ENCODE assay signal across 19 cellular contexts in genomic region chr18:33669589-33669988, GRCh38.
"Had no signal": no experiment of that assay in that cellular context is flagged by ENCODE, and none has a peak within 500 bp of the region (broad histone marks: within the 10 kb centered on the region; RNA-seq: fewer than 3 reads in every experiment).

No MANE protein-coding gene starts in this region.

- H3K4me3 ChIP-seq: colonic mucosa, esophagus muscularis mucosa, gastroesophageal sphincter, heart left ventricle, hepatocyte, left lung, lower lobe of right lung had no signal

- DNase-seq: colonic mucosa; cortex of kidney; effector CD8-positive, alpha-beta T cell; effector memory CD8-positive, alpha-beta T cell; endodermal cell; foreskin keratinocyte; heart left ventricle; left cardiac atrium; left lung; left ventricle myocardium superior; lower lobe of right lung; mesendoderm; midbrain; naive thymus-derived CD4-positive, alpha-beta T cell had no signal

- H3K4me1 ChIP-seq: colonic mucosa, esophagus muscularis mucosa, foreskin keratinocyte, gastroesophageal sphincter, heart left ventricle, left lung, lower lobe of right lung had no signal

- ATAC-seq: effector memory CD8-positive, alpha-beta T cell; foreskin keratinocyte; gastroesophageal sphincter; heart left ventricle; left cardiac atrium; left lung; left ventricle myocardium superior; lower lobe of right lung; naive thymus-derived CD4-positive, alpha-beta T cell had no signal

- FAIRE-seq: endometrium, keratinocyte had no signal

- H3K79me2 ChIP-seq: hepatocyte had no signal

- H3K36me3 ChIP-seq: colonic mucosa, esophagus muscularis mucosa, gastroesophageal sphincter, left lung, lower lobe of right lung had no signal

- H3K27me3 ChIP-seq: colonic mucosa, esophagus muscularis mucosa, foreskin keratinocyte, gastroesophageal sphincter, heart left ventricle, hepatocyte, left lung had no signal

- H3K9me3 ChIP-seq: colonic mucosa, esophagus muscularis mucosa, gastroesophageal sphincter, heart left ventricle, left lung, lower lobe of right lung had no signal

- H3K27ac ChIP-seq: colonic mucosa, esophagus muscularis mucosa, foreskin keratinocyte, gastroesophageal sphincter, heart left ventricle, hepatocyte, left lung, lower lobe of right lung had no signal

- H3K4me2 ChIP-seq: hepatocyte had no signal

- H2AFZ ChIP-seq: hepatocyte had no signal
